ENCODE assay signal across 8 cellular contexts in the genomic region with DNA sequence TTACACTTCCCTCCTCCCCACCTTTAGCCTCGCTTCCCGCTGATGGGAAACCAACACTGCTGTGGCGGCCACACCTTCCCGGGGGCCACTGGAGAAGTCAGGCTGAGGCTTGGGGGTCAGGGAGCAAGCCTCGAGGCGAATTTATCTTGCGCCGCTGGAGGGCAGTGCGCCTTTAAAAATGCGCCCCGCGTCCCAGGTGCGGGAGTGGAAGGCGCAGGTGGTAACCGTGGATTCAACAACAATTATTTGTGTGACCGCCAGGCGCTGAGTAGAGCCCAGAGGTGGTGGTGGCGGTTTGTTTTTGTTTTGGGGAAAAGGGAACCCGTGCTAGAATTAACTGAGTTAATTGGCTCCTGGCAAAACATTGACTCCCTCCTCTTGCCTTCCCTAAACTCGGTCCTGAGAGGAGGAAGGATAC. TPM values are rescaled to one million over a fixed set of nuclear protein-coding genes. Genes with fewer than 3 reads are reported as not detected.
A peak's percentile ranks its signal among the peaks of the same experiment; 100 is the strongest.
DNase-seq lines count a peak whose midpoint lies in the region; ATAC-seq and TF ChIP-seq lines count a peak whose summit lies in the region.

No MANE protein-coding gene starts in this region.

- H2AFZ ChIP-seq in fibroblast of lung (ENCODE audit: low read length) (no peak overlapping the region), neural progenitor cell (replicated peaks) (no peak overlapping the region)

- H3K9ac ChIP-seq in fibroblast of lung (ENCODE audit: insufficient read depth, low read length): no peak overlapping the region
- H3K9ac ChIP-seq in neural progenitor cell: no peak overlapping the region

- no peaks in the 10 kb centered on the region for H3K9me3 ChIP-seq in CD4-positive, CD25-positive, alpha-beta regulatory T cell (ENCODE audit: control insufficient read depth in 2 of 2, low read length in 2 of 2)
- no peaks in the 10 kb centered on the region for H3K9me3 ChIP-seq in fibroblast of lung (ENCODE audit: control insufficient read depth, insufficient read depth, low read depth, low read length)
- H3K9me3 ChIP-seq in neural progenitor cell (ENCODE audit: low read depth): no peaks in the 10 kb centered on the region

- H3K27ac ChIP-seq in CD4-positive, CD25-positive, alpha-beta regulatory T cell (ENCODE audit: insufficient read depth, low read length, poor library complexity, severe bottlenecking): no peak overlapping the region
- H3K27ac ChIP-seq in fibroblast of lung (ENCODE audit: insufficient read depth, low read length) (no peak overlapping the region), neural progenitor cell (no peak overlapping the region)

- H3K27me3 Mint-ChIP-seq in CD4-positive, CD25-positive, alpha-beta regulatory T cell: peaks cover 73% of the 10 kb centered on the region
- H3K27me3 Mint-ChIP-seq in neural progenitor cell (ENCODE audit: insufficient read depth, low read depth) (peaks cover 17% of the 10 kb centered on the region), type B pancreatic cell (peaks cover 78% of the 10 kb centered on the region)

- peaks cover 30% of the 10 kb centered on the region for H3F3A ChIP-seq in neural progenitor cell (ENCODE audit: low read depth)

- H3K79me2 ChIP-seq in fibroblast of lung (ENCODE audit: control insufficient read depth, insufficient read depth, low read length) (peaks cover under 1% of the 10 kb centered on the region), neural progenitor cell (ENCODE audit: low read depth) (peaks cover 5% of the 10 kb centered on the region)

- peak; percentile 52 to 78 (median 69) for DNase-seq in CD4-positive, CD25-positive, alpha-beta regulatory T cell
- DNase-seq in NCI-H69 (lab: John Stamatoyannopoulos, UW) (peak; percentile 95), fibroblast of lung (ENCODE audit: low read depth in 2 of 2) (peak; percentile 14 to 17), neural progenitor cell (ENCODE audit: low spot score) (peak; percentile 90), type B pancreatic cell (ENCODE audit: extremely low spot score, unreplicated experiment) (peak; percentile 74)
- DNase-seq in activated T-cell treated with anti-CD3 and anti-CD28 coated beads, Interleukin-2, amount 50 U/mL, for 1 hour: peak; percentile 79

- H3K4me1 Mint-ChIP-seq in CD4-positive, CD25-positive, alpha-beta regulatory T cell: peaks cover 10 to 41% (median 25%) of the 10 kb centered on the region in 4 donors
- H3K4me1 Mint-ChIP-seq in neural progenitor cell (peaks cover 62% of the 10 kb centered on the region), type B pancreatic cell (ENCODE audit: unreplicated experiment) (peaks cover 16% of the 10 kb centered on the region)

- peak overlapping the region; percentile 69 for H3K4me3 ChIP-seq in CD4-positive, CD25-positive, alpha-beta regulatory T cell (ENCODE audit: low read depth, low read length)
- H3K4me3 ChIP-seq in fibroblast of lung (replicated peaks in 1 of 4; ENCODE audit: control extremely low read depth in 1 of 4, insufficient read depth in 1 of 4, low read depth in 3 of 4, low read length in 4 of 4): no peak overlapping the region
- peak overlapping the region; percentile 61 for H3K4me3 ChIP-seq in neural progenitor cell

- peak; percentile 38 to 44 for ATAC-seq in CD4-positive, CD25-positive, alpha-beta regulatory T cell (ENCODE audit: low read depth in 2 of 2)
- peak; percentile 42 for ATAC-seq in HG02981 (IDR thresholded peaks at IDR 0.05; ENCODE audit: unreplicated experiment)
- no peak for ATAC-seq in HG03571 (IDR thresholded peaks at IDR 0.05; ENCODE audit: unreplicated experiment)

- peak overlapping the region; percentile 76 to 87 (median 80) for H3K4me3 Mint-ChIP-seq in CD4-positive, CD25-positive, alpha-beta regulatory T cell
- peak overlapping the region; percentile 82 for H3K4me3 Mint-ChIP-seq in neural progenitor cell
- H3K4me3 Mint-ChIP-seq in type B pancreatic cell: peak overlapping the region; percentile 77

- peak; percentile 42 to 53 for TF ChIP-seq CTCF in fibroblast of lung (conservative IDR thresholded peaks at IDR 0.05 in 1 of 2, IDR thresholded peaks at IDR 0.05 in 1 of 2; ENCODE audit: low read depth in 1 of 2, low read length in 2 of 2)
- peak; percentile 92 for TF ChIP-seq CTCF in neural progenitor cell (IDR thresholded peaks at IDR 0.05)
- peak; percentile 80 for TF ChIP-seq CTCF in type B pancreatic cell (conservative IDR thresholded peaks at IDR 0.05)

- no peaks in the 10 kb centered on the region for H3K9me3 Mint-ChIP-seq in CD4-positive, CD25-positive, alpha-beta regulatory T cell
- H3K9me3 Mint-ChIP-seq in neural progenitor cell (no peaks in the 10 kb centered on the region), type B pancreatic cell (no peaks in the 10 kb centered on the region)

- H4K20me1 ChIP-seq in fibroblast of lung (ENCODE audit: control insufficient read depth, extremely low read depth, insufficient read depth, low read length): no peaks in the 10 kb centered on the region
- H4K20me1 ChIP-seq in neural progenitor cell (ENCODE audit: low read depth): peaks cover 5% of the 10 kb centered on the region

- peaks cover 38% of the 10 kb centered on the region for H3K27me3 ChIP-seq in CD4-positive, CD25-positive, alpha-beta regulatory T cell (ENCODE audit: control insufficient read depth, insufficient read depth, low read length)
- peaks cover 25% of the 10 kb centered on the region for H3K27me3 ChIP-seq in fibroblast of lung (ENCODE audit: control insufficient read depth, insufficient read depth, low read length)
- peaks cover 83% of the 10 kb centered on the region for H3K27me3 ChIP-seq in neural progenitor cell

- H3K4me2 ChIP-seq in fibroblast of lung (ENCODE audit: extremely low read depth, insufficient read depth, low read length): peak overlapping the region; percentile 16
- peak overlapping the region; percentile 87 for H3K4me2 ChIP-seq in neural progenitor cell

- H3K36me3 Mint-ChIP-seq in CD4-positive, CD25-positive, alpha-beta regulatory T cell: peaks cover 4% of the 10 kb centered on the region
- no peaks in the 10 kb centered on the region for H3K36me3 Mint-ChIP-seq in neural progenitor cell
- no peaks in the 10 kb centered on the region for H3K36me3 Mint-ChIP-seq in type B pancreatic cell

- H3K4me1 ChIP-seq in CD4-positive, CD25-positive, alpha-beta regulatory T cell (ENCODE audit: control insufficient read depth, insufficient read depth, low read length, poor library complexity, severe bottlenecking): peaks cover 37% of the 10 kb centered on the region
- H3K4me1 ChIP-seq in fibroblast of lung (ENCODE audit: control insufficient read depth, extremely low read depth, insufficient read depth, low read length) (peaks cover 2% of the 10 kb centered on the region), neural progenitor cell (peaks cover 24% of the 10 kb centered on the region)

- no peaks in the 10 kb centered on the region for H3K36me3 ChIP-seq in CD4-positive, CD25-positive, alpha-beta regulatory T cell (ENCODE audit: control insufficient read depth, insufficient read depth, low read length)
- H3K36me3 ChIP-seq in fibroblast of lung (ENCODE audit: control insufficient read depth, insufficient read depth, low read length) (no peaks in the 10 kb centered on the region), neural progenitor cell (no peaks in the 10 kb centered on the region)

- peak overlapping the region in 1 of 3 donors; percentile 47 for H3K27ac Mint-ChIP-seq in CD4-positive, CD25-positive, alpha-beta regulatory T cell
- no peak overlapping the region for H3K27ac Mint-ChIP-seq in neural progenitor cell
- H3K27ac Mint-ChIP-seq in type B pancreatic cell: peak overlapping the region; percentile 7

RNA-seq across cellular contexts. Expression of a gene that starts 1.1 kb away (rescaled TPM):
- total RNA-seq in CD4-positive, CD25-positive, alpha-beta regulatory T cell: not detected
- not detected for polyA plus RNA-seq in CD4-positive, CD25-positive, alpha-beta regulatory T cell
- total RNA-seq in fibroblast of lung (0.26 TPM in 1 of 2 replicates, not detected in the other), neural progenitor cell (ENCODE audit: low replicate concordance) (1.8 and 3.6 TPM in 2 replicates), type B pancreatic cell (ENCODE audit: low replicate concordance) (1.5 TPM in 1 of 2 replicates, not detected in the other)
- polyA plus RNA-seq in fibroblast of lung: not detected in 2 replicates
- polyA plus RNA-seq in fibroblast of lung (2012): not detected in 2 replicates
- polyA minus RNA-seq in fibroblast of lung (ENCODE audit: low replicate concordance): not detected in 2 replicates

RNA-seq across cellular contexts. Expression of a gene that starts 4.5 kb away (rescaled TPM):
- 16.9 TPM for total RNA-seq in CD4-positive, CD25-positive, alpha-beta regulatory T cell
- 1 to 10 TPM; 5.1 to 8.1 (median 5.7) TPM for polyA plus RNA-seq in CD4-positive, CD25-positive, alpha-beta regulatory T cell
- 6.9 and 8.2 TPM in 2 replicates for total RNA-seq in fibroblast of lung
- 11.6 and 13.4 TPM in 2 replicates for polyA plus RNA-seq in fibroblast of lung
- polyA plus RNA-seq in fibroblast of lung (2012): 8.6 and 10.2 TPM in 2 replicates
- polyA minus RNA-seq in fibroblast of lung (ENCODE audit: low replicate concordance): not detected in 2 replicates
- 28.6 and 29.5 TPM in 2 replicates for total RNA-seq in neural progenitor cell (ENCODE audit: low replicate concordance)
- 13.1 and 18.6 TPM in 2 replicates for total RNA-seq in type B pancreatic cell (ENCODE audit: low replicate concordance)

RNA-seq across cellular contexts. Expression of a gene that starts 56.3 kb away (rescaled TPM):
- 70.5 TPM for total RNA-seq in CD4-positive, CD25-positive, alpha-beta regulatory T cell
- 10 to 100 TPM; 22.6 to 31.3 (median 27.3) TPM for polyA plus RNA-seq in CD4-positive, CD25-positive, alpha-beta regulatory T cell
- 78.1 and 78.3 TPM in 2 replicates for total RNA-seq in fibroblast of lung
- polyA plus RNA-seq in fibroblast of lung: 27.3 and 31.5 TPM in 2 replicates
- polyA plus RNA-seq in fibroblast of lung (2012): 21.8 and 27.4 TPM in 2 replicates
- 24.7 and 30.9 TPM in 2 replicates for polyA minus RNA-seq in fibroblast of lung (ENCODE audit: low replicate concordance)
- 36.0 and 49.7 TPM in 2 replicates for total RNA-seq in neural progenitor cell (ENCODE audit: low replicate concordance)
- total RNA-seq in type B pancreatic cell (ENCODE audit: low replicate concordance): 34.7 and 43.3 TPM in 2 replicates

Comparison
In these comparisons a context has a peak if more than half of its experiments do, and no peak if none do; other contexts are left out.
1. DNase-seq: peak in every context shown above with its lines; median percentile 95 in NCI-H69; 90 in neural progenitor cell; 79 in activated T-cell treated with anti-CD3 and anti-CD28 coated beads, Interleukin-2, amount 50 U/mL, for 1 hour; 74 in type B pancreatic cell; 69 in CD4-positive, CD25-positive, alpha-beta regulatory T cell; 16 in fibroblast of lung.
2. H3K4me3 ChIP-seq: peak in CD4-positive, CD25-positive, alpha-beta regulatory T cell (single experiment) and neural progenitor cell (single experiment); none in fibroblast of lung (0 of 4).
3. Peak in every context shown above with its lines, with median percentiles within 50 percentile points of each other: H3K4me3 Mint-ChIP-seq and CTCF ChIP-seq.